In genomic region chr6:9646346-9647042, GRCh38 we compare ENCODE assay signal across 14 cellular contexts.
DNase-seq lines count a peak whose midpoint lies in the region; ATAC-seq and TF ChIP-seq lines count a peak whose summit lies in the region.
"Had no signal": no experiment of that assay in that cellular context is flagged by ENCODE, and none has a peak within 500 bp of the region (broad histone marks: within the 10 kb centered on the region; RNA-seq: fewer than 3 reads in every experiment).

No MANE protein-coding gene starts in this region.

- H3K4me1 Mint-ChIP-seq in CD14-positive monocyte (peaks cover 23% of the 10 kb centered on the region), nephron (peaks cover 23% of the 10 kb centered on the region)
- H3K4me1 Mint-ChIP-seq: CD8-positive, alpha-beta memory T cell had no signal

- intact Hi-C loops in CD14-positive monocyte (cut with micrococcal nuclease): no loop called here

- H3K4me3 Mint-ChIP-seq in CD14-positive monocyte: peak overlapping the region in 1 of 2 donors; percentile 54
- H3K4me3 Mint-ChIP-seq in nephron: no peak overlapping the region
- H3K4me3 Mint-ChIP-seq: activated naive CD8-positive, alpha-beta T cell; CD8-positive, alpha-beta memory T cell; T-helper 1 cell treated with Interleukin-12 subunit alpha and Interleukin-12 subunit beta and Interleukin-4 antibody, amounts not matched to agents 30 μg/mL and 1 μg/mL, for 36 hours had no signal

- H3K27ac Mint-ChIP-seq in CD14-positive monocyte (peak overlapping the region; percentile 14 to 92 (median 61)), nephron (peak overlapping the region; percentile 5 to 59 (median 20))
- H3K27ac Mint-ChIP-seq: activated naive CD8-positive, alpha-beta T cell; T-helper 1 cell treated with Interleukin-12 subunit alpha and Interleukin-12 subunit beta and Interleukin-4 antibody, amounts not matched to agents 30 μg/mL and 1 μg/mL, for 36 hours had no signal

- H3K27me3 Mint-ChIP-seq in CD14-positive monocyte (ENCODE audit: low read depth in 3 of 3): peaks cover 0 to 2% (median 0%) of the 10 kb centered on the region in 3 donors
- no peaks in the 10 kb centered on the region for H3K27me3 Mint-ChIP-seq in nephron (ENCODE audit: low read depth)
- H3K27me3 Mint-ChIP-seq: activated naive CD8-positive, alpha-beta T cell; CD8-positive, alpha-beta memory T cell had no signal

- peak; percentile 52 for ATAC-seq in esophagus mucosa
- no peak for ATAC-seq in GM21390 (IDR thresholded peaks at IDR 0.05; ENCODE audit: unreplicated experiment)
- ATAC-seq in GM18861 (IDR thresholded peaks at IDR 0.05; ENCODE audit: unreplicated experiment): no peak

- TF ChIP-seq CTCF in CD14-positive monocyte (IDR thresholded peaks at IDR 0.05): no peak
- TF ChIP-seq CTCF in nephron (IDR thresholded peaks at IDR 0.05; ENCODE audit: unreplicated experiment in 3 of 3): no peak

- H3K9me3 Mint-ChIP-seq in CD14-positive monocyte: peaks cover 0 to 6% (median 2%) of the 10 kb centered on the region in 7 donors
- no peaks in the 10 kb centered on the region for H3K9me3 Mint-ChIP-seq in nephron

- DNase-seq in CD14-positive monocyte (ENCODE audit: low spot score) (no peak), NOMO-1 (lab: John Stamatoyannopoulos, UW; ENCODE audit: unreplicated experiment in 2 of 2) (peak; percentile 75 to 90), nucleus accumbens (lab: John Stamatoyannopoulos, UW) (no peak), COLO829 (ENCODE audit: low spot score) (no peak)
- DNase-seq: CD8-positive, alpha-beta memory T cell; NCI-H1092; NCI-H774; pancreas had no signal

- H3K36me3 Mint-ChIP-seq in CD14-positive monocyte: no peaks in the 10 kb centered on the region
- no peaks in the 10 kb centered on the region for H3K36me3 Mint-ChIP-seq in nephron (ENCODE audit: low read depth)
- H3K36me3 Mint-ChIP-seq: activated naive CD8-positive, alpha-beta T cell; CD8-positive, alpha-beta memory T cell had no signal

Comparison
In these comparisons a context has a peak if more than half of its experiments do, and no peak if none do; other contexts are left out.
1. DNase-seq: peak in NOMO-1 (2 of 2); none in CD14-positive monocyte (single experiment), nucleus accumbens (0 of 56) and COLO829 (single experiment).